ENCODE assay signal across 8 cellular contexts in genomic region chr14:75561013-75561432, GRCh38. TPM values are rescaled to one million over a fixed set of nuclear protein-coding genes. Genes with fewer than 3 reads are reported as not detected.
DNase-seq lines count a peak whose midpoint lies in the region; TF ChIP-seq lines count a peak whose summit lies in the region.

No MANE protein-coding gene starts in this region.

- H3K4ac ChIP-seq in mesendoderm (ENCODE audit: low read depth, low read length): no peak overlapping the region

- H3K27me3 ChIP-seq in mesendoderm (ENCODE audit: insufficient read depth, low read length, poor library complexity) (no peaks in the 10 kb centered on the region), thyroid gland (no peaks in the 10 kb centered on the region)

- H2BK120ac ChIP-seq in mesendoderm (ENCODE audit: low read depth, low read length): no peak overlapping the region

- H3K79me1 ChIP-seq in mesendoderm (ENCODE audit: low read length): no peaks in the 10 kb centered on the region

- no peak overlapping the region for H3K56ac ChIP-seq in mesendoderm (ENCODE audit: low read length)

- no peak overlapping the region for H3K9ac ChIP-seq in mesendoderm (ENCODE audit: low read length)

- no peak overlapping the region for H4K8ac ChIP-seq in mesendoderm (ENCODE audit: low read depth, low read length)

- no peaks in the 10 kb centered on the region for H3K9me3 ChIP-seq in thyroid gland

- H2BK5ac ChIP-seq in mesendoderm (ENCODE audit: low read length): no peak overlapping the region

- H3K4me3 ChIP-seq in HFF-Myc (replicated peaks; ENCODE audit: low read depth, low read length): no peak overlapping the region
- H3K4me3 ChIP-seq in epithelial cell of esophagus (ENCODE audit: low read length): no peak overlapping the region
- H3K4me3 ChIP-seq in mesendoderm (ENCODE audit: low read length): no peak overlapping the region
- no peak overlapping the region for H3K4me3 ChIP-seq in thyroid gland (replicated peaks in 1 of 3)

- H2AK5ac ChIP-seq in mesendoderm (ENCODE audit: low read length): no peak overlapping the region

- TF ChIP-seq POLR2A in thyroid gland (IDR thresholded peaks at IDR 0.05): no peak

- no peak overlapping the region for H4K5ac ChIP-seq in mesendoderm (ENCODE audit: low read length)

- no peak overlapping the region for H3K23ac ChIP-seq in mesendoderm (ENCODE audit: low read length)

- DNase-seq in DMS 273 (lab: John Stamatoyannopoulos, UW; ENCODE audit: unreplicated experiment) (peak; percentile 87), HFF-Myc (ENCODE audit: extremely low read depth, low read depth) (peak; percentile 38), NCI-H345 (lab: John Stamatoyannopoulos, UW) (peak; percentile 76), epithelial cell of esophagus (ENCODE audit: low read depth) (peak; percentile 95), mesendoderm (peak; percentile 87), thyroid gland (peak; percentile 93 to 95)
- DNase-seq in activated CD4-positive, alpha-beta T cell treated with anti-CD3 and anti-CD28 coated beads, Interleukin-2, amount 50 U/mL, for 48 hours: peak; percentile 59 to 72
- no peak for DNase-seq in activated CD4-positive, CD25-positive, alpha-beta regulatory T cell (lab: John Stamatoyannopoulos, UW)

- H3K18ac ChIP-seq in mesendoderm (ENCODE audit: low read length): no peak overlapping the region

- H2BK15ac ChIP-seq in mesendoderm (replicated peaks; ENCODE audit: low read depth): no peak overlapping the region

- no CpG with 5 or more reads among the region's 6 CpGs for WGBS in mesendoderm (ENCODE audit: extremely low coverage, insufficient coverage, low lambda C conversion rate)
- WGBS in thyroid gland, 2 donors: 1 to 3% methylated on average over 6 of the region's 6 CpGs

- H3K27ac ChIP-seq in mesendoderm (ENCODE audit: low read depth, low read length): no peak overlapping the region
- no peak overlapping the region for H3K27ac ChIP-seq in thyroid gland

- H3K4me2 ChIP-seq in mesendoderm (ENCODE audit: low read length): no peak overlapping the region

- intact Hi-C loops in thyroid gland (cut with DNase I): loop anchor here (5.0 to 10.0 kb wide), 2 partner anchors 46 to 254 kb away; no protein-coding TSS in a partner anchor

- H3K4me1 ChIP-seq in mesendoderm (ENCODE audit: control insufficient read depth, low read depth, low read length): no peaks in the 10 kb centered on the region
- peaks cover 4 to 14% of the 10 kb centered on the region in 2 donors for H3K4me1 ChIP-seq in thyroid gland

- TF ChIP-seq CTCF in HFF-Myc (IDR thresholded peaks at IDR 0.05; ENCODE audit: low read depth, low read length, missing control alignments) (peak; percentile 87), epithelial cell of esophagus (IDR thresholded peaks at IDR 0.05; ENCODE audit: insufficient read depth, low read depth, low read length, missing control alignments) (peak; percentile 95), thyroid gland (IDR thresholded peaks at IDR 0.05) (peak; percentile 42 to 95 (median 88))

- H3K36me3 ChIP-seq in mesendoderm (ENCODE audit: control insufficient read depth, insufficient read depth, low read length) (no peaks in the 10 kb centered on the region), thyroid gland (no peaks in the 10 kb centered on the region)

- H3K79me2 ChIP-seq in mesendoderm (ENCODE audit: control insufficient read depth, insufficient read depth, low read length): no peaks in the 10 kb centered on the region

RNA-seq across cellular contexts. Expression of gene FLVCR2, which starts 17.4 kb away (rescaled TPM):
- polyA plus RNA-seq in mesendoderm (2013, experiment 1 of 2): 3.3 TPM
- polyA plus RNA-seq in mesendoderm (2013, experiment 2 of 2): 3.2 TPM
- total RNA-seq in thyroid gland: 1 to 10 TPM; 4.3 to 9.1 (median 6.3) TPM

RNA-seq across cellular contexts. Expression of gene BATF, which starts 38.8 kb away (rescaled TPM):
- not detected for polyA plus RNA-seq in mesendoderm (2013, experiment 1 of 2)
- not detected for polyA plus RNA-seq in mesendoderm (2013, experiment 2 of 2)
- total RNA-seq in thyroid gland: 1 to 10 TPM in 3 of 4 donors, not detected in 1; 1.6 to 6.6 (median 4.9) TPM

Comparison
In these comparisons a context has a peak if more than half of its experiments do, and no peak if none do; other contexts are left out.
1. DNase-seq: peak in DMS 273 (single experiment), HFF-Myc (single experiment), NCI-H345 (single experiment), activated CD4-positive, alpha-beta T cell treated with anti-CD3 and anti-CD28 coated beads, Interleukin-2, amount 50 U/mL, for 48 hours (2 of 2), epithelial cell of esophagus (single experiment), mesendoderm (single experiment) and thyroid gland (2 of 2); none in activated CD4-positive, CD25-positive, alpha-beta regulatory T cell (0 of 4).
2. Peak in every context shown above with its lines, with median percentiles within 50 percentile points of each other: CTCF ChIP-seq.